In the genomic region with DNA sequence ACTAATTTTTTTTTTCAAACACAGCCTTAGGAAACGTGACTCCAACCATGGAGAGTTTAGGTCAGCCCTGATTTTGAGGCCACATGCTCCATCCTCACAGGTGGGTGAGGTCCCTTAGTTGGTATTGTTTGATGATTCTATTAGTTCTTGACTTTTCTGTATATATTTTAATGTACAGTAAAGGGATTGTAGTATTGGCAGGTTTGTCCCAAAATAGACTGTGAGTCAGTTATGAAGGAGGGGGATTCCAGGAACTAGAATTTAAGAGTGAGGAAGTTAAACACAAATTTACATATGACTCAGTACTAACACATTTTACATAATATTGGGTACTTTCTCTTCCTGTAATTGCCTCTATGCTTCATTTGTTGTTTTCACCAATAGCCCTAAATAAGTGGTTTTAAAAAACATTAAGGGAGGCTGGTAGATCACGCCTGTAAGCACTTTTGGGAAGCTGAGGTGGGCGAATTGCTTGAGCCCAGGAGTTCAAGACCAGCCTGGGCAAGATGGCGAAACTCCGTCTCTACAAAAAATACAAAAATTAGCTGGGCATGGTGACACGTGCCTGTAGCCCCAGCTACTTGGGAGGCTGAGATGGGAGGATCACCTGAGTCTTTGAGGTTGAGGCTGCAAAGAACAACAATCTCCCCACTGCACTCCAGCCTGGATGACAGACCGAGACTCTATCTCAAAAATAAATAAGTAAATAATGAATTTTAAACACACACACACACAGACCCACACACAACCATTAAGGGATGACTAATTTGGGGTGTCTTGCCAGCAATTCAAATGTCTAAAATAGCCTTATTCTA, we compare ENCODE assay signal across 1 cellular context.
TF ChIP-seq lines count a peak whose summit lies in the region.

No MANE protein-coding gene starts in this region.

TF ChIP-seq in K562, 482 proteins besides CTCF, POLR2A, EP300 and RAD21 (continued from another document and continues in another):
- no peak for TF ChIP-seq NFXL1 (CRISPR knock-in tag; IDR thresholded peaks at IDR 0.05)
- TF ChIP-seq, protein P1, sequence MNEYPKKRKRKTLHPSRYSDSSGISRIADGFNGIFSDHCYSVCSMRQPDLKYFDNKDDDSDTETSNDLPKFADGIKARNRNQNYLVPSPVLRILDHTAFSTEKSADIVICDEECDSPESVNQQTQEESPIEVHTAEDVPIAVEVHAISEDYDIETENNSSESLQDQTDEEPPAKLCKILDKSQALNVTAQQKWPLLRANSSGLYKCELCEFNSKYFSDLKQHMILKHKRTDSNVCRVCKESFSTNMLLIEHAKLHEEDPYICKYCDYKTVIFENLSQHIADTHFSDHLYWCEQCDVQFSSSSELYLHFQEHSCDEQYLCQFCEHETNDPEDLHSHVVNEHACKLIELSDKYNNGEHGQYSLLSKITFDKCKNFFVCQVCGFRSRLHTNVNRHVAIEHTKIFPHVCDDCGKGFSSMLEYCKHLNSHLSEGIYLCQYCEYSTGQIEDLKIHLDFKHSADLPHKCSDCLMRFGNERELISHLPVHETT (CRISPR knock-in tag; conservative IDR thresholded peaks at IDR 0.05 in 1 of 2, IDR thresholded peaks at IDR 0.05 in 1 of 2), result 0 out of 4 replicates have a peak, but pooled peaks of 1 of the 2 experiments have one; percentile 34
- no peak for TF ChIP-seq XRCC3 (IDR thresholded peaks at IDR 0.05)
- TF ChIP-seq MCM3 (IDR thresholded peaks at IDR 0.05), result no peak
- TF ChIP-seq, protein P2, sequence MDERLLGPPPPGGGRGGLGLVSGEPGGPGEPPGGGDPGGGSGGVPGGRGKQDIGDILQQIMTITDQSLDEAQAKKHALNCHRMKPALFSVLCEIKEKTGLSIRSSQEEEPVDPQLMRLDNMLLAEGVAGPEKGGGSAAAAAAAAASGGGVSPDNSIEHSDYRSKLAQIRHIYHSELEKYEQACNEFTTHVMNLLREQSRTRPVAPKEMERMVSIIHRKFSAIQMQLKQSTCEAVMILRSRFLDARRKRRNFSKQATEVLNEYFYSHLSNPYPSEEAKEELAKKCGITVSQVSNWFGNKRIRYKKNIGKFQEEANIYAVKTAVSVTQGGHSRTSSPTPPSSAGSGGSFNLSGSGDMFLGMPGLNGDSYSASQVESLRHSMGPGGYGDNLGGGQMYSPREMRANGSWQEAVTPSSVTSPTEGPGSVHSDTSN (CRISPR knock-in tag; IDR thresholded peaks at IDR 0.05; ENCODE audit: low read depth), result no peak
- TF ChIP-seq, protein P2 (tag; conservative IDR thresholded peaks at IDR 0.05; ENCODE audit: low read depth), result no peak
- peak; percentile 42; the same call in 1 of the 2 replicates for TF ChIP-seq JUN (IDR thresholded peaks at IDR 0.05; ENCODE audit: borderline replicate concordance, low read depth, low read length)
- no peak for TF ChIP-seq JUN (CRISPR knock-in tag; IDR thresholded peaks at IDR 0.05; ENCODE audit: borderline replicate concordance)
- TF ChIP-seq HNRNPUL1 (IDR thresholded peaks at IDR 0.05; ENCODE audit: low read length), result no peak
- TF ChIP-seq MCM7 (IDR thresholded peaks at IDR 0.05), result no peak
- peak; percentile 95 for TF ChIP-seq FOSL1 (tag; conservative IDR thresholded peaks at IDR 0.05)
- TF ChIP-seq EP400 (IDR thresholded peaks at IDR 0.05), result peak; percentile 36; the same call in 1 of the 2 replicates
- TF ChIP-seq PCBP1 (IDR thresholded peaks at IDR 0.05; ENCODE audit: low read depth, low read length, poor library complexity, severe bottlenecking), result no peak
- no peak for TF ChIP-seq PHF8 (IDR thresholded peaks at IDR 0.05; ENCODE audit: borderline replicate concordance, low read length)
- TF ChIP-seq MEF2A (IDR thresholded peaks at IDR 0.05; ENCODE audit: control insufficient read depth, low read depth, low read length), result peak; percentile 98
- peak; percentile 51; the same call in 1 of the 2 replicates for TF ChIP-seq ATF7 (IDR thresholded peaks at IDR 0.05)
- TF ChIP-seq U2AF2 (optimal IDR thresholded peaks at IDR 0.05; ENCODE audit: low read depth, low read length), result no peak
- TF ChIP-seq JUND (IDR thresholded peaks at IDR 0.05; ENCODE audit: borderline replicate concordance, low read depth, low read length), result peak; percentile 87; the same call in 1 of the 2 replicates
- peak; percentile 78; the same call in 1 of the 3 replicates for TF ChIP-seq JUND (tag; IDR thresholded peaks at IDR 0.05; ENCODE audit: borderline replicate concordance, low read depth, low read length)
- TF ChIP-seq L3MBTL2 (IDR thresholded peaks at IDR 0.05), result 0 out of 2 replicates have a peak, but pooled peaks have one; percentile 35
- TF ChIP-seq GABPB1 (CRISPR knock-in tag; IDR thresholded peaks at IDR 0.05), result no peak
- TF ChIP-seq, protein P3, sequence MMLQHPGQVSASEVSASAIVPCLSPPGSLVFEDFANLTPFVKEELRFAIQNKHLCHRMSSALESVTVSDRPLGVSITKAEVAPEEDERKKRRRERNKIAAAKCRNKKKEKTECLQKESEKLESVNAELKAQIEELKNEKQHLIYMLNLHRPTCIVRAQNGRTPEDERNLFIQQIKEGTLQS (IDR thresholded peaks at IDR 0.05), result peak; percentile 87
- TF ChIP-seq, protein P3 (CRISPR knock-in tag; conservative IDR thresholded peaks at IDR 0.05), result no peak
- peak; percentile 62; the same call in 1 of the 2 replicates for TF ChIP-seq STAT5A (IDR thresholded peaks at IDR 0.05; ENCODE audit: borderline replicate concordance, low read length)
- TF ChIP-seq, protein P4, sequence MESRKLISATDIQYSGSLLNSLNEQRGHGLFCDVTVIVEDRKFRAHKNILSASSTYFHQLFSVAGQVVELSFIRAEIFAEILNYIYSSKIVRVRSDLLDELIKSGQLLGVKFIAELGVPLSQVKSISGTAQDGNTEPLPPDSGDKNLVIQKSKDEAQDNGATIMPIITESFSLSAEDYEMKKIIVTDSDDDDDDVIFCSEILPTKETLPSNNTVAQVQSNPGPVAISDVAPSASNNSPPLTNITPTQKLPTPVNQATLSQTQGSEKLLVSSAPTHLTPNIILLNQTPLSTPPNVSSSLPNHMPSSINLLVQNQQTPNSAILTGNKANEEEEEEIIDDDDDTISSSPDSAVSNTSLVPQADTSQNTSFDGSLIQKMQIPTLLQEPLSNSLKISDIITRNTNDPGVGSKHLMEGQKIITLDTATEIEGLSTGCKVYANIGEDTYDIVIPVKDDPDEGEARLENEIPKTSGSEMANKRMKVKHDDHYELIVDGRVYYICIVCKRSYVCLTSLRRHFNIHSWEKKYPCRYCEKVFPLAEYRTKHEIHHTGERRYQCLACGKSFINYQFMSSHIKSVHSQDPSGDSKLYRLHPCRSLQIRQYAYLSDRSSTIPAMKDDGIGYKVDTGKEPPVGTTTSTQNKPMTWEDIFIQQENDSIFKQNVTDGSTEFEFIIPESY (CRISPR knock-in tag; IDR thresholded peaks at IDR 0.05), result 0 out of 2 replicates have a peak, but pooled peaks have one; percentile 32
- peak; percentile 14 for TF ChIP-seq HDAC3 (IDR thresholded peaks at IDR 0.05; ENCODE audit: borderline replicate concordance, partially characterized antibody)
- peak; percentile 35 for TF ChIP-seq TAF9B (IDR thresholded peaks at IDR 0.05; ENCODE audit: partially characterized antibody)
- TF ChIP-seq, protein P5, sequence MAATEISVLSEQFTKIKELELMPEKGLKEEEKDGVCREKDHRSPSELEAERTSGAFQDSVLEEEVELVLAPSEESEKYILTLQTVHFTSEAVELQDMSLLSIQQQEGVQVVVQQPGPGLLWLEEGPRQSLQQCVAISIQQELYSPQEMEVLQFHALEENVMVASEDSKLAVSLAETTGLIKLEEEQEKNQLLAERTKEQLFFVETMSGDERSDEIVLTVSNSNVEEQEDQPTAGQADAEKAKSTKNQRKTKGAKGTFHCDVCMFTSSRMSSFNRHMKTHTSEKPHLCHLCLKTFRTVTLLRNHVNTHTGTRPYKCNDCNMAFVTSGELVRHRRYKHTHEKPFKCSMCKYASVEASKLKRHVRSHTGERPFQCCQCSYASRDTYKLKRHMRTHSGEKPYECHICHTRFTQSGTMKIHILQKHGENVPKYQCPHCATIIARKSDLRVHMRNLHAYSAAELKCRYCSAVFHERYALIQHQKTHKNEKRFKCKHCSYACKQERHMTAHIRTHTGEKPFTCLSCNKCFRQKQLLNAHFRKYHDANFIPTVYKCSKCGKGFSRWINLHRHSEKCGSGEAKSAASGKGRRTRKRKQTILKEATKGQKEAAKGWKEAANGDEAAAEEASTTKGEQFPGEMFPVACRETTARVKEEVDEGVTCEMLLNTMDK (IDR thresholded peaks at IDR 0.05; ENCODE audit: borderline replicate concordance, insufficient read depth, low read depth, low read length, poor library complexity, severe bottlenecking), result no peak
- TF ChIP-seq, protein P6, sequence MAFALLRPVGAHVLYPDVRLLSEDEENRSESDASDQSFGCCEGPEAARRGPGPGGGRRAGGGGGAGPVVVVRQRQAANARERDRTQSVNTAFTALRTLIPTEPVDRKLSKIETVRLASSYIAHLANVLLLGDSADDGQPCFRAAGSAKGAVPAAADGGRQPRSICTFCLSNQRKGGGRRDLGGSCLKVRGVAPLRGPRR (CRISPR knock-in tag; IDR thresholded peaks at IDR 0.05), result no peak
- no peak for TF ChIP-seq HDAC6 (IDR thresholded peaks at IDR 0.05; ENCODE audit: low read depth, low read length)
- TF ChIP-seq, protein P7, sequence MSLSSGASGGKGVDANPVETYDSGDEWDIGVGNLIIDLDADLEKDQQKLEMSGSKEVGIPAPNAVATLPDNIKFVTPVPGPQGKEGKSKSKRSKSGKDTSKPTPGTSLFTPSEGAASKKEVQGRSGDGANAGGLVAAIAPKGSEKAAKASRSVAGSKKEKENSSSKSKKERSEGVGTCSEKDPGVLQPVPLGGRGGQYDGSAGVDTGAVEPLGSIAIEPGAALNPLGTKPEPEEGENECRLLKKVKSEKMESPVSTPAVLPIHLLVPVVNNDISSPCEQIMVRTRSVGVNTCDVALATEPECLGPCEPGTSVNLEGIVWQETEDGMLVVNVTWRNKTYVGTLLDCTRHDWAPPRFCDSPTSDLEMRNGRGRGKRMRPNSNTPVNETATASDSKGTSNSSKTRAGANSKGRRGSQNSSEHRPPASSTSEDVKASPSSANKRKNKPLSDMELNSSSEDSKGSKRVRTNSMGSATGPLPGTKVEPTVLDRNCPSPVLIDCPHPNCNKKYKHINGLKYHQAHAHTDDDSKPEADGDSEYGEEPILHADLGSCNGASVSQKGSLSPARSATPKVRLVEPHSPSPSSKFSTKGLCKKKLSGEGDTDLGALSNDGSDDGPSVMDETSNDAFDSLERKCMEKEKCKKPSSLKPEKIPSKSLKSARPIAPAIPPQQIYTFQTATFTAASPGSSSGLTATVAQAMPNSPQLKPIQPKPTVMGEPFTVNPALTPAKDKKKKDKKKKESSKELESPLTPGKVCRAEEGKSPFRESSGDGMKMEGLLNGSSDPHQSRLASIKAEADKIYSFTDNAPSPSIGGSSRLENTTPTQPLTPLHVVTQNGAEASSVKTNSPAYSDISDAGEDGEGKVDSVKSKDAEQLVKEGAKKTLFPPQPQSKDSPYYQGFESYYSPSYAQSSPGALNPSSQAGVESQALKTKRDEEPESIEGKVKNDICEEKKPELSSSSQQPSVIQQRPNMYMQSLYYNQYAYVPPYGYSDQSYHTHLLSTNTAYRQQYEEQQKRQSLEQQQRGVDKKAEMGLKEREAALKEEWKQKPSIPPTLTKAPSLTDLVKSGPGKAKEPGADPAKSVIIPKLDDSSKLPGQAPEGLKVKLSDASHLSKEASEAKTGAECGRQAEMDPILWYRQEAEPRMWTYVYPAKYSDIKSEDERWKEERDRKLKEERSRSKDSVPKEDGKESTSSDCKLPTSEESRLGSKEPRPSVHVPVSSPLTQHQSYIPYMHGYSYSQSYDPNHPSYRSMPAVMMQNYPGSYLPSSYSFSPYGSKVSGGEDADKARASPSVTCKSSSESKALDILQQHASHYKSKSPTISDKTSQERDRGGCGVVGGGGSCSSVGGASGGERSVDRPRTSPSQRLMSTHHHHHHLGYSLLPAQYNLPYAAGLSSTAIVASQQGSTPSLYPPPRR (CRISPR knock-in tag; IDR thresholded peaks at IDR 0.05; ENCODE audit: borderline replicate concordance), result no peak
